In genomic region chr20:25389858-25390537, GRCh38 we compare ENCODE assay signal across 1 cellular context.
TF ChIP-seq lines count a peak whose summit lies in the region.

No MANE protein-coding gene starts in this region.

TF ChIP-seq in HepG2, 621 proteins besides CTCF, POLR2A, EP300 and RAD21 (continued from another document and continues in another):
- TF ChIP-seq ZNF407 (CRISPR knock-in tag; IDR thresholded peaks at IDR 0.05; ENCODE audit: not compliant biosample characterization) (peak; percentile 78), ZNF274 (CRISPR knock-in tag; IDR thresholded peaks at IDR 0.05) (peak; percentile 80; the same call in 1 of the 2 replicates), ZSCAN5A (CRISPR knock-in tag; IDR thresholded peaks at IDR 0.05; ENCODE audit: borderline replicate concordance) (peak; percentile 48; the same call in 1 of the 2 replicates), ZNF354B (CRISPR knock-in tag; IDR thresholded peaks at IDR 0.05) (no peak; the same call in 1 of the 2 replicates), ARNTL (CRISPR knock-in tag; IDR thresholded peaks at IDR 0.05) (peak; percentile 73), POLR2AphosphoS2 (IDR thresholded peaks at IDR 0.05; ENCODE audit: low read depth, low read length) (no peak), ZNF564 (CRISPR knock-in tag; IDR thresholded peaks at IDR 0.05) (peak; percentile 86; the same call in 1 of the 2 replicates), HOXA3 (CRISPR knock-in tag; IDR thresholded peaks at IDR 0.05) (peak; percentile 59; the same call in 1 of the 2 replicates), YEATS4 (CRISPR knock-in tag; IDR thresholded peaks at IDR 0.05; ENCODE audit: borderline replicate concordance) (peak; percentile 46), MAFF (IDR thresholded peaks at IDR 0.05; ENCODE audit: low read depth, low read length) (no peak), ZNF230 (CRISPR knock-in tag; IDR thresholded peaks at IDR 0.05) (peak; percentile 22; the same call in 1 of the 2 replicates), FOXO1 (CRISPR knock-in tag; IDR thresholded peaks at IDR 0.05) (no peak), HDAC1 (CRISPR knock-in tag; IDR thresholded peaks at IDR 0.05) (peak; percentile 90), ZNF883 (CRISPR knock-in tag; IDR thresholded peaks at IDR 0.05; ENCODE audit: not compliant biosample characterization) (peak; percentile 94), TBX2 (CRISPR knock-in tag; IDR thresholded peaks at IDR 0.05; ENCODE audit: borderline replicate concordance) (peak; percentile 74; the same call in 1 of the 2 replicates), NR1H2 (CRISPR knock-in tag; IDR thresholded peaks at IDR 0.05; ENCODE audit: borderline replicate concordance, low read depth) (peak; percentile 77; the same call in 1 of the 2 replicates), EEA1 (CRISPR knock-in tag; IDR thresholded peaks at IDR 0.05; ENCODE audit: borderline replicate concordance) (peak; percentile 90), NR2F6 (IDR thresholded peaks at IDR 0.05) (no peak), NR2F6 (CRISPR knock-in tag; IDR thresholded peaks at IDR 0.05) (peak; percentile 59; the same call in 1 of the 2 replicates), KMT2A (CRISPR knock-in tag; IDR thresholded peaks at IDR 0.05) (peak; percentile 76), ATF1 (CRISPR knock-in tag; IDR thresholded peaks at IDR 0.05) (no peak), ZNF678 (CRISPR knock-in tag; IDR thresholded peaks at IDR 0.05) (no peak; the same call in 1 of the 2 replicates), SKIL (CRISPR knock-in tag; IDR thresholded peaks at IDR 0.05; ENCODE audit: borderline replicate concordance) (peak; percentile 63; the same call in 1 of the 2 replicates), HINFP (CRISPR knock-in tag; IDR thresholded peaks at IDR 0.05; ENCODE audit: low read depth) (0 out of 2 replicates have a peak, but pooled peaks have one; percentile 20), ZNF225 (CRISPR knock-in tag; IDR thresholded peaks at IDR 0.05) (0 out of 2 replicates have a peak, but pooled peaks have one; percentile 62), ZNF276 (CRISPR knock-in tag; IDR thresholded peaks at IDR 0.05; ENCODE audit: low read depth) (0 out of 2 replicates have a peak, but pooled peaks have one; percentile 11), PHF8 (CRISPR knock-in tag; IDR thresholded peaks at IDR 0.05) (peak; percentile 86), TARDBP (CRISPR knock-in tag; IDR thresholded peaks at IDR 0.05) (peak; percentile 72), ETV6 (CRISPR knock-in tag; conservative IDR thresholded peaks at IDR 0.05) (0 out of 2 replicates have a peak, but pooled peaks have one; percentile 21), NR2F1 (CRISPR knock-in tag; IDR thresholded peaks at IDR 0.05) (peak in 1 of 2 experiments; percentile 30; a peak in 2 of 4 replicates), NKX3-1 (CRISPR knock-in tag; IDR thresholded peaks at IDR 0.05) (peak; percentile 87; the same call in 1 of the 2 replicates), ZNF574 (CRISPR knock-in tag; IDR thresholded peaks at IDR 0.05) (no peak), SALL1 (CRISPR knock-in tag; IDR thresholded peaks at IDR 0.05) (peak; percentile 75), FOSL2 (CRISPR knock-in tag; IDR thresholded peaks at IDR 0.05) (0 out of 2 replicates have a peak, but pooled peaks have one; percentile 10), LBX2 (CRISPR knock-in tag; IDR thresholded peaks at IDR 0.05; ENCODE audit: borderline replicate concordance) (no peak; the same call in 1 of the 2 replicates), ZNF878 (CRISPR knock-in tag; IDR thresholded peaks at IDR 0.05) (no peak; the same call in 1 of the 2 replicates), SP4 (CRISPR knock-in tag; IDR thresholded peaks at IDR 0.05) (no peak), TAF15 (IDR thresholded peaks at IDR 0.05; ENCODE audit: low read depth, low read length, poor library complexity, severe bottlenecking) (peak; percentile 94), IRF2 (CRISPR knock-in tag; IDR thresholded peaks at IDR 0.05) (no peak), SMAD3 (CRISPR knock-in tag; IDR thresholded peaks at IDR 0.05) (no peak), ZNF333 (CRISPR knock-in tag; IDR thresholded peaks at IDR 0.05; ENCODE audit: borderline replicate concordance) (peak; percentile 87; the same call in 1 of the 2 replicates), ZNF235 (CRISPR knock-in tag; IDR thresholded peaks at IDR 0.05; ENCODE audit: borderline replicate concordance) (peak; percentile 95), ZFP37 (CRISPR knock-in tag; IDR thresholded peaks at IDR 0.05; ENCODE audit: borderline replicate concordance) (no peak), EZH2 (conservative IDR thresholded peaks at IDR 0.05; ENCODE audit: low read depth, low read length) (no peak), ZNF776 (CRISPR knock-in tag; IDR thresholded peaks at IDR 0.05) (peak; percentile 83; the same call in 1 of the 2 replicates), ZNF44 (CRISPR knock-in tag; IDR thresholded peaks at IDR 0.05) (0 out of 2 replicates have a peak, but pooled peaks have one; percentile 60), IRX3 (CRISPR knock-in tag; IDR thresholded peaks at IDR 0.05; ENCODE audit: borderline replicate concordance, low read depth) (peak; percentile 71), ZNF557 (CRISPR knock-in tag; IDR thresholded peaks at IDR 0.05) (0 out of 2 replicates have a peak, but pooled peaks have one; percentile 21)
